1 cellular context compared by ENCODE assay signal in the genomic region with DNA sequence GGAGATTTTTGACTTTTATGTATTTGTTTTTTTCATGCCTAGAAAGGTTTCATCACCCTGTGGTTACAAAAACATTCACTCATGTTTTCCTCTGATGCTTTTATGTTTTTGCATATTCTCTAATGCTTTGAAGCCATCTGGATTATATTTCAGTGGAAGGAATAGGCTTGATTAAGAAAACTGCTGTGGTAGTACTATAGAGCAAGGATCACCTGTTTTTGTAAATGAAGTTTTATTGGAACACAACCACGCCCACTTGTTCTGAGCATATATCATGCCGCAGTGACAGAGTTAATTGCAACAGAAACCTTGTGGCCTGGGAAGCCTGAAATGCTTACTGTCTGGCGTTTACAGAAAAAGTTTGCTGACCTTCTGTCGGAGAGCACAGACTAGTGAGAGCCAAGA.
TF ChIP-seq lines count a peak whose summit lies in the region.

No MANE protein-coding gene starts in this region.

TF ChIP-seq in WTC11, 78 proteins besides CTCF, POLR2A, EP300 and RAD21 (continued from another document):
- TF ChIP-seq, protein P1, sequence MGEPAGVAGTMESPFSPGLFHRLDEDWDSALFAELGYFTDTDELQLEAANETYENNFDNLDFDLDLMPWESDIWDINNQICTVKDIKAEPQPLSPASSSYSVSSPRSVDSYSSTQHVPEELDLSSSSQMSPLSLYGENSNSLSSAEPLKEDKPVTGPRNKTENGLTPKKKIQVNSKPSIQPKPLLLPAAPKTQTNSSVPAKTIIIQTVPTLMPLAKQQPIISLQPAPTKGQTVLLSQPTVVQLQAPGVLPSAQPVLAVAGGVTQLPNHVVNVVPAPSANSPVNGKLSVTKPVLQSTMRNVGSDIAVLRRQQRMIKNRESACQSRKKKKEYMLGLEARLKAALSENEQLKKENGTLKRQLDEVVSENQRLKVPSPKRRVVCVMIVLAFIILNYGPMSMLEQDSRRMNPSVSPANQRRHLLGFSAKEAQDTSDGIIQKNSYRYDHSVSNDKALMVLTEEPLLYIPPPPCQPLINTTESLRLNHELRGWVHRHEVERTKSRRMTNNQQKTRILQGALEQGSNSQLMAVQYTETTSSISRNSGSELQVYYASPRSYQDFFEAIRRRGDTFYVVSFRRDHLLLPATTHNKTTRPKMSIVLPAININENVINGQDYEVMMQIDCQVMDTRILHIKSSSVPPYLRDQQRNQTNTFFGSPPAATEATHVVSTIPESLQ (CRISPR knock-in tag; IDR thresholded peaks at IDR 0.05): no peak
- no peak for TF ChIP-seq EMX1 (CRISPR knock-in tag; IDR thresholded peaks at IDR 0.05)
- no peak for TF ChIP-seq ZBTB43 (CRISPR knock-in tag; IDR thresholded peaks at IDR 0.05)
- TF ChIP-seq HMGA2 (CRISPR knock-in tag; IDR thresholded peaks at IDR 0.05): no peak
